Comparison of ENCODE assay signal across 18 cellular contexts in genomic region chr16:27239026-27239425, GRCh38. TPM values are rescaled to one million over a fixed set of nuclear protein-coding genes. Genes with fewer than 3 reads are reported as not detected.
DNase-seq lines count a peak whose midpoint lies in the region; ATAC-seq, FAIRE-seq and TF ChIP-seq lines count a peak whose summit lies in the region.
"Had no signal": no experiment of that assay in that cellular context is flagged by ENCODE, and none has a peak within 500 bp of the region (broad histone marks: within the 10 kb centered on the region; RNA-seq: fewer than 3 reads in every experiment).

No MANE protein-coding gene starts in this region.

- no peak for FAIRE-seq in kidney (lab: Jason Lieb, UNC)
- FAIRE-seq: A549, G401.6 had no signal

- TF ChIP-seq CTCF in kidney (IDR thresholded peaks at IDR 0.05; ENCODE audit: borderline replicate concordance, extremely low read depth, insufficient read depth) (no peak), brain microvascular endothelial cell (IDR thresholded peaks at IDR 0.05; ENCODE audit: low read depth, low read length, missing control alignments) (no peak)

- H3K36me3 ChIP-seq in kidney (ENCODE audit: control insufficient read depth in 1 of 2, insufficient read depth in 2 of 2, low read length in 2 of 2) (peaks cover 0 to 3% of the 10 kb centered on the region in 2 donors), brain microvascular endothelial cell (replicated peaks) (no peaks in the 10 kb centered on the region)
- H3K36me3 ChIP-seq: prostate gland had no signal

- no peaks in the 10 kb centered on the region for H3K27me3 Mint-ChIP-seq in activated CD4-positive, alpha-beta T cell treated with anti-CD3 and anti-CD28 coated beads, Interleukin-2, amount 10 ng/mL, durations not matched to agents 24 days and 14 days
- H3K27me3 Mint-ChIP-seq in activated CD8-positive, alpha-beta memory T cell treated with anti-CD3 and anti-CD28 coated beads, Interleukin-2, amount 10 ng/mL, durations not matched to agents 7 days and 5 days: no peaks in the 10 kb centered on the region
- no peaks in the 10 kb centered on the region for H3K27me3 Mint-ChIP-seq in stimulated activated memory B cell treated with anti-CD40 and anti-IgM and Interleukin-4, amounts not matched to agents 10 μg/mL and 1 μg/mL and 100 μg/mL, for 72 hours

- H3K9ac ChIP-seq in kidney (ENCODE audit: low read length in 2 of 2): no peak overlapping the region

- peaks cover 80% of the 10 kb centered on the region for H3K4me1 Mint-ChIP-seq in activated CD4-positive, alpha-beta T cell treated with anti-CD3 and anti-CD28 coated beads, Interleukin-2, amount 10 ng/mL, durations not matched to agents 24 days and 14 days
- peaks cover 74% of the 10 kb centered on the region for H3K4me1 Mint-ChIP-seq in activated CD8-positive, alpha-beta memory T cell treated with anti-CD3 and anti-CD28 coated beads, Interleukin-2, amount 10 ng/mL, durations not matched to agents 7 days and 5 days
- H3K4me1 Mint-ChIP-seq in stimulated activated memory B cell treated with anti-CD40 and anti-IgM and Interleukin-4, amounts not matched to agents 10 μg/mL and 1 μg/mL and 100 μg/mL, for 72 hours: peaks cover 61% of the 10 kb centered on the region

- H3K27ac Mint-ChIP-seq in activated CD4-positive, alpha-beta T cell treated with anti-CD3 and anti-CD28 coated beads, Interleukin-2, amount 10 ng/mL, durations not matched to agents 24 days and 14 days: peak overlapping the region; percentile 100
- H3K27ac Mint-ChIP-seq in activated CD8-positive, alpha-beta memory T cell treated with anti-CD3 and anti-CD28 coated beads, Interleukin-2, amount 10 ng/mL, durations not matched to agents 7 days and 5 days: peak overlapping the region; percentile 44
- H3K27ac Mint-ChIP-seq in stimulated activated memory B cell treated with anti-CD40 and anti-IgM and Interleukin-4, amounts not matched to agents 10 μg/mL and 1 μg/mL and 100 μg/mL, for 72 hours: peak overlapping the region; percentile 91

- H3K4me3 ChIP-seq in kidney (ENCODE audit: low read length in 2 of 2) (no peak overlapping the region), brain microvascular endothelial cell (ENCODE audit: low read depth, low read length) (no peak overlapping the region)
- H3K4me3 ChIP-seq: A549, prostate gland, suprapubic skin had no signal

- no peak for DNase-seq in activated CD4-positive, alpha-beta T cell treated with anti-CD3 and anti-CD28 coated beads, Interleukin-2, amount 10 ng/mL, durations not matched to agents 24 days and 14 days
- no peak for DNase-seq in activated CD4-positive, alpha-beta T cell treated with anti-CD3 and anti-CD28 coated beads for 1 hour
- DNase-seq in activated CD8-positive, alpha-beta memory T cell treated with anti-CD3 and anti-CD28 coated beads, Interleukin-2, amount 10 ng/mL, durations not matched to agents 7 days and 5 days: no peak
- DNase-seq in kidney: peak; percentile 40
- DNase-seq in brain microvascular endothelial cell: no peak
- DNase-seq: anterior cingulate cortex, Caco-2, KG1, kidney glomerular epithelial cell, NCI-H1105 treated with DMSO at 0.1 percent for 48 hours, NCI-H2171 treated with DMSO at 0.1 percent for 48 hours had no signal

- ATAC-seq in activated CD8-positive, alpha-beta memory T cell treated with anti-CD3 and anti-CD28 coated beads, Interleukin-2, amount 10 ng/mL, durations not matched to agents 7 days and 5 days: no peak
- no peak for ATAC-seq in stimulated activated memory B cell treated with anti-CD40 and anti-IgM and Interleukin-4, amounts not matched to agents 10 μg/mL and 1 μg/mL and 100 μg/mL, for 72 hours
- no peak for ATAC-seq in GM18909 (IDR thresholded peaks at IDR 0.05; ENCODE audit: poor library complexity, unreplicated experiment)
- ATAC-seq in GM21786 (IDR thresholded peaks at IDR 0.05; ENCODE audit: unreplicated experiment): no peak
- ATAC-seq: A549 had no signal

- CTCF ChIA-PET in activated CD8-positive, alpha-beta memory T cell treated with anti-CD3 and anti-CD28 coated beads, Interleukin-2, amount 10 ng/mL, durations not matched to agents 7 days and 5 days (lab: Charles Lee): interaction anchor here (0.7 to 1.7 kb wide), 3 partner anchors 59 to 1077 kb away, joined by 3 to 5 read pairs (median 3); no protein-coding TSS in a partner anchor

- H3K9me3 ChIP-seq in kidney (ENCODE audit: control insufficient read depth in 1 of 2, low read length in 2 of 2): no peaks in the 10 kb centered on the region
- H3K9me3 ChIP-seq: A549, Caco-2, prostate gland, suprapubic skin had no signal

- no peaks in the 10 kb centered on the region for H3K9me3 Mint-ChIP-seq in activated CD4-positive, alpha-beta T cell treated with anti-CD3 and anti-CD28 coated beads, Interleukin-2, amount 10 ng/mL, durations not matched to agents 24 days and 14 days
- H3K9me3 Mint-ChIP-seq in activated CD8-positive, alpha-beta memory T cell treated with anti-CD3 and anti-CD28 coated beads, Interleukin-2, amount 10 ng/mL, durations not matched to agents 7 days and 5 days (ENCODE audit: low read depth): no peaks in the 10 kb centered on the region
- H3K9me3 Mint-ChIP-seq in stimulated activated memory B cell treated with anti-CD40 and anti-IgM and Interleukin-4, amounts not matched to agents 10 μg/mL and 1 μg/mL and 100 μg/mL, for 72 hours: no peaks in the 10 kb centered on the region

- H3K4me1 ChIP-seq in kidney (ENCODE audit: control insufficient read depth in 1 of 2, insufficient read depth in 1 of 2, low read depth in 1 of 2, low read length in 2 of 2): peaks cover 28 to 44% of the 10 kb centered on the region in 2 donors

- no peaks in the 10 kb centered on the region for H3K27me3 ChIP-seq in brain microvascular endothelial cell (replicated peaks)
- H3K27me3 ChIP-seq: suprapubic skin had no signal

- H3K4me3 Mint-ChIP-seq in activated CD4-positive, alpha-beta T cell treated with anti-CD3 and anti-CD28 coated beads, Interleukin-2, amount 10 ng/mL, durations not matched to agents 24 days and 14 days: no peak overlapping the region
- no peak overlapping the region for H3K4me3 Mint-ChIP-seq in activated CD8-positive, alpha-beta memory T cell treated with anti-CD3 and anti-CD28 coated beads, Interleukin-2, amount 10 ng/mL, durations not matched to agents 7 days and 5 days
- H3K4me3 Mint-ChIP-seq in stimulated activated memory B cell treated with anti-CD40 and anti-IgM and Interleukin-4, amounts not matched to agents 10 μg/mL and 1 μg/mL and 100 μg/mL, for 72 hours: no peak overlapping the region

- in situ Hi-C loops in brain microvascular endothelial cell (cut with HindIII; ENCODE audit: low pct_ligation_motif_present, low sequenced_read_pairs): no loop called here

- H3K27ac ChIP-seq in kidney (ENCODE audit: low read depth in 2 of 2, low read length in 2 of 2): peak overlapping the region in 1 of 2 donors; percentile 20
- no peak overlapping the region for H3K27ac ChIP-seq in brain microvascular endothelial cell
- H3K27ac ChIP-seq: A549, prostate gland had no signal

- peaks cover 23% of the 10 kb centered on the region for H3K36me3 Mint-ChIP-seq in activated CD4-positive, alpha-beta T cell treated with anti-CD3 and anti-CD28 coated beads, Interleukin-2, amount 10 ng/mL, durations not matched to agents 24 days and 14 days (ENCODE audit: low read depth)
- H3K36me3 Mint-ChIP-seq in activated CD8-positive, alpha-beta memory T cell treated with anti-CD3 and anti-CD28 coated beads, Interleukin-2, amount 10 ng/mL, durations not matched to agents 7 days and 5 days: peaks cover 6% of the 10 kb centered on the region
- H3K36me3 Mint-ChIP-seq in stimulated activated memory B cell treated with anti-CD40 and anti-IgM and Interleukin-4, amounts not matched to agents 10 μg/mL and 1 μg/mL and 100 μg/mL, for 72 hours: peaks cover 16% of the 10 kb centered on the region

- intact Hi-C loops in activated CD4-positive, alpha-beta T cell treated with anti-CD3 and anti-CD28 coated beads, Interleukin-2, amount 10 ng/mL, durations not matched to agents 24 days and 14 days (cut with micrococcal nuclease): loop anchor here (10.0 kb wide), 1 partner anchor 644 kb away; no protein-coding TSS in a partner anchor
- intact Hi-C loops in kidney (cut with DNase I): loop anchor here (5.0 to 10.0 kb wide), 2 partner anchors 106 to 128 kb away; no protein-coding TSS in a partner anchor

RNA-seq across cellular contexts. Expression of gene NSMCE1, which starts 29.5 kb away (rescaled TPM):
- 143 and 149 TPM in 2 replicates for total RNA-seq in activated CD4-positive, alpha-beta T cell treated with anti-CD3 and anti-CD28 coated beads, Interleukin-2, amount 10 ng/mL, durations not matched to agents 24 days and 14 days
- total RNA-seq in activated CD8-positive, alpha-beta memory T cell treated with anti-CD3 and anti-CD28 coated beads, Interleukin-2, amount 10 ng/mL, durations not matched to agents 7 days and 5 days: 10 to 100 TPM; 75.9 to 94.0 TPM
- total RNA-seq in kidney: 72.1 TPM
- 145 TPM for polyA plus RNA-seq in kidney (ENCODE audit: insufficient read depth, low read depth, low replicate concordance)

RNA-seq across cellular contexts. Expression of gene KDM8, which starts 35.7 kb away (rescaled TPM):
- total RNA-seq in activated CD4-positive, alpha-beta T cell treated with anti-CD3 and anti-CD28 coated beads, Interleukin-2, amount 10 ng/mL, durations not matched to agents 24 days and 14 days: 11.0 and 13.6 TPM in 2 replicates
- 10 to 100 TPM; 14.8 to 18.2 TPM for total RNA-seq in activated CD8-positive, alpha-beta memory T cell treated with anti-CD3 and anti-CD28 coated beads, Interleukin-2, amount 10 ng/mL, durations not matched to agents 7 days and 5 days
- 8.5 TPM for total RNA-seq in kidney
- polyA plus RNA-seq in kidney (ENCODE audit: insufficient read depth, low read depth, low replicate concordance): 6.3 TPM

Comparison
In these comparisons a context has a peak if more than half of its experiments do, and no peak if none do; other contexts are left out.
1. H3K27ac Mint-ChIP-seq: peak in every context shown above with its lines; median percentile 100 in activated CD4-positive, alpha-beta T cell treated with anti-CD3 and anti-CD28 coated beads, Interleukin-2, amount 10 ng/mL, durations not matched to agents 24 days and 14 days; 91 in stimulated activated memory B cell treated with anti-CD40 and anti-IgM and Interleukin-4, amounts not matched to agents 10 μg/mL and 1 μg/mL and 100 μg/mL, for 72 hours; 44 in activated CD8-positive, alpha-beta memory T cell treated with anti-CD3 and anti-CD28 coated beads, Interleukin-2, amount 10 ng/mL, durations not matched to agents 7 days and 5 days.